ENCODE assay signal across 11 cellular contexts in the genomic region with DNA sequence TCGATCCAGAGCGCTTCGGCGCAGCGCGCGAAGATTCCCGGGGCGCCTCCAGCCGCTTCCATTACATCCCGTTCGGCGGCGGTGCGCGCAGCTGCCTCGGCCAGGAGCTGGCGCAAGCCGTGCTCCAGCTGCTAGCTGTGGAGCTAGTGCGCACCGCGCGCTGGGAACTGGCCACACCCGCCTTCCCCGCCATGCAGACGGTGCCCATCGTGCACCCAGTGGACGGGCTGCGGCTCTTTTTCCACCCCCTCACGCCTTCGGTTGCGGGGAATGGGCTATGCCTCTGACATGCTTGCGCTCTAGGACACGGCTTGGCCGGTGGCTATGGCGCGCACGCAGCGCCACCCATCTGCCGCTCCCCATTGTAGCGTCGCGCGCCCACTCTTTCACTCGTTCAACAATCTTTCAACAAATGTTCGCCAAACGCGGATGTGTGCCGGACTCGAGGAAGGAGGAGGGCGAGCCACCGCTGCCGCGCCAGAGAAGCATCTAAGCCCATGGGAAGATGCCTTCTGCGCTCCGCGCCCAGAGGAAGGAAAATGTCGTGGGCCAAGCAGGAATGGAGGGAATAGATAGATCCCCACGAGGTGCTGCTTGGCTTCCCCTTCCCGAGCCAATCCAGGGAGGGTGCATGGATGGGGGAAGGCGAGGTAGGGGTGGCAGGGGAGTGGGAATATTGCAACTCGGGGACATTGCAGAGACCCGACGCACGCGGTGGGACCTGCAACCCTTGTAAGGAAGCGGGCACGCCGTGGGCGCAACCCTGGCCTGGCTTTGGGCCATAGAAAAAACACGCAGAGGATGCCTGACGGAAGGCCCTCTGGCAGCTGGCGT. TPM values are rescaled to one million over a fixed set of nuclear protein-coding genes. Genes with fewer than 3 reads are reported as not detected.
DNase-seq lines count a peak whose midpoint lies in the region; ATAC-seq and TF ChIP-seq lines count a peak whose summit lies in the region.
"Had no signal": no experiment of that assay in that cellular context is flagged by ENCODE, and none has a peak within 500 bp of the region (broad histone marks: within the 10 kb centered on the region; RNA-seq: fewer than 3 reads in every experiment).

No MANE protein-coding gene starts in this region.

- H3K9me3 Mint-ChIP-seq in MCF 10A (ENCODE audit: unreplicated experiment) (no peaks in the 10 kb centered on the region), type B pancreatic cell (no peaks in the 10 kb centered on the region)
- H3K9me3 Mint-ChIP-seq: memory B cell; T-helper 2 cell treated with Interferon-gamma antibody and Interleukin-4, amounts not matched to agents 5 μg/mL and 100 μg/mL, for 36 hours had no signal

- intact Hi-C loops in breast epithelium (cut with DNase I; ENCODE audit: low total_unique reads), result no loop called here
- intact Hi-C loops in MCF 10A (cut with micrococcal nuclease), result no loop called here

- H3K27ac ChIP-seq in breast epithelium (no peak overlapping the region), SK-N-SH (ENCODE audit: low read depth in 2 of 2, low read length in 1 of 2) (no peak overlapping the region), iPS DF 6.9 (ENCODE audit: low read length) (no peak overlapping the region), Karpas-422 (ENCODE audit: low read length) (no peak overlapping the region)

- H3K27me3 ChIP-seq in breast epithelium (peaks cover 0 to 84% of the 10 kb centered on the region in 2 donors), SK-N-SH (ENCODE audit: insufficient read depth) (peaks cover 59% of the 10 kb centered on the region), iPS DF 6.9 (ENCODE audit: control insufficient read depth, insufficient read depth, low read length) (peaks cover 94% of the 10 kb centered on the region), Karpas-422 (ENCODE audit: low read length) (no peaks in the 10 kb centered on the region)

- H3K4me3 Mint-ChIP-seq in MCF 10A (ENCODE audit: unreplicated experiment) (no peak overlapping the region), type B pancreatic cell (peak overlapping the region; percentile 81)
- H3K4me3 Mint-ChIP-seq: memory B cell; T-helper 2 cell treated with Interferon-gamma antibody and Interleukin-4, amounts not matched to agents 5 μg/mL and 100 μg/mL, for 36 hours had no signal

- no peaks in the 10 kb centered on the region for H3F3A ChIP-seq in SK-N-SH (replicated peaks; ENCODE audit: insufficient read depth)

- H3K27me3 Mint-ChIP-seq in MCF 10A (ENCODE audit: insufficient read depth, unreplicated experiment) (peaks cover 45% of the 10 kb centered on the region), type B pancreatic cell (peaks cover 95% of the 10 kb centered on the region)

- H3K36me3 ChIP-seq in breast epithelium, result no peaks in the 10 kb centered on the region
- H3K36me3 ChIP-seq in SK-N-SH (replicated peaks in 1 of 2; ENCODE audit: control insufficient read depth in 1 of 2, insufficient read depth in 2 of 2, low read length in 1 of 2), result no peaks in the 10 kb centered on the region
- no peaks in the 10 kb centered on the region for H3K36me3 ChIP-seq in iPS DF 6.9 (ENCODE audit: control insufficient read depth, insufficient read depth, low read length)
- no peaks in the 10 kb centered on the region for H3K36me3 ChIP-seq in Karpas-422 (ENCODE audit: insufficient read depth, low read length)

- no peaks in the 10 kb centered on the region for H3K79me2 ChIP-seq in SK-N-SH (ENCODE audit: insufficient read depth)
- H3K79me2 ChIP-seq in Karpas-422 (ENCODE audit: low read length), result no peaks in the 10 kb centered on the region

- TF ChIP-seq RAD21 in SK-N-SH (IDR thresholded peaks at IDR 0.05; ENCODE audit: low read length), result no peak

- no peak overlapping the region for H3K27ac Mint-ChIP-seq in MCF 10A (ENCODE audit: low read depth, unreplicated experiment)
- no peak overlapping the region for H3K27ac Mint-ChIP-seq in type B pancreatic cell
- H3K27ac Mint-ChIP-seq: memory B cell; T-helper 2 cell treated with Interferon-gamma antibody and Interleukin-4, amounts not matched to agents 5 μg/mL and 100 μg/mL, for 36 hours had no signal

- H3K9me2 ChIP-seq in SK-N-SH (no peaks in the 10 kb centered on the region), Karpas-422 (replicated peaks; ENCODE audit: insufficient read depth, low read length) (no peaks in the 10 kb centered on the region)

- no peaks in the 10 kb centered on the region for H3K36me3 Mint-ChIP-seq in MCF 10A (ENCODE audit: insufficient read depth, unreplicated experiment)
- peaks cover 3% of the 10 kb centered on the region for H3K36me3 Mint-ChIP-seq in type B pancreatic cell

- H3K4me1 ChIP-seq in breast epithelium (peaks cover 5 to 11% of the 10 kb centered on the region in 2 donors), SK-N-SH (ENCODE audit: control insufficient read depth in 1 of 2, insufficient read depth in 2 of 2, low read depth in 1 of 2, low read length in 1 of 2) (peaks cover 0 to 32% of the 10 kb centered on the region in 2 experiments; a peak in 1 of 4 replicates), iPS DF 6.9 (ENCODE audit: control insufficient read depth, insufficient read depth, low read length) (peaks cover 13% of the 10 kb centered on the region), Karpas-422 (ENCODE audit: low read length) (peaks cover 4% of the 10 kb centered on the region)

- CTCF ChIA-PET in MCF 10A (lab: Yijun Ruan, JAX) (interaction anchor here (1.2 kb wide), 1 partner anchor 11 kb away, joined by 6 read pairs; no protein-coding TSS in a partner anchor), SK-N-SH (lab: Yijun Ruan, JAX) (interaction anchor here (0.9 to 8.4 kb wide), 9 partner anchors 9 to 284 kb away, joined by 3 to 69 read pairs (median 4); no protein-coding TSS in a partner anchor)

- ATAC-seq in GM19455 (IDR thresholded peaks at IDR 0.05; ENCODE audit: unreplicated experiment), result no peak

- BruUV-seq in MCF 10A (replicated peaks; lab: Mats Ljungman, UMichigan), result no TSS peak

- no peak for TF ChIP-seq CTCF in breast epithelium (IDR thresholded peaks at IDR 0.05)
- TF ChIP-seq CTCF in MCF 10A (IDR thresholded peaks at IDR 0.05; ENCODE audit: unreplicated experiment), result no peak
- TF ChIP-seq CTCF in SK-N-SH (IDR thresholded peaks at IDR 0.05), result 0 out of 2 replicates have a peak, but pooled peaks have one; percentile 18
- TF ChIP-seq CTCF in type B pancreatic cell (conservative IDR thresholded peaks at IDR 0.05), result no peak

- POLR2A ChIA-PET in MCF 10A (lab: Yijun Ruan, JAX) (interaction anchor here (1.1 kb wide), 1 partner anchor 34 kb away, joined by 3 read pairs; no protein-coding TSS in a partner anchor), SK-N-SH (lab: Yijun Ruan, JAX) (no interaction called here)

- H3K4me3 ChIP-seq in breast epithelium (peak overlapping the region in 2 of 3 donors; percentile 13 to 31), SK-N-SH (ENCODE audit: low read depth in 2 of 2, low read length in 1 of 2) (peak overlapping the region in 1 of 2 experiments; percentile 35), iPS DF 6.9 (ENCODE audit: low read length) (peak overlapping the region; percentile 15; the same call in 1 of the 2 replicates), Karpas-422 (ENCODE audit: low read length) (no peak overlapping the region)

- H2AFZ ChIP-seq in SK-N-SH (ENCODE audit: low read depth), result no peak overlapping the region
- no peak overlapping the region for H2AFZ ChIP-seq in Karpas-422 (ENCODE audit: low read length)

- H3K9ac ChIP-seq in SK-N-SH, result no peak overlapping the region
- H3K9ac ChIP-seq in Karpas-422 (ENCODE audit: low read length), result no peak overlapping the region

- H3K4me2 ChIP-seq in SK-N-SH (peak overlapping the region; percentile 73), Karpas-422 (ENCODE audit: low read depth, low read length, poor library complexity, severe bottlenecking) (no peak overlapping the region)

- WGBS in SK-N-SH (ENCODE audit: low lambda C conversion rate), result 17% methylated on average over 59 of the region's 73 CpGs
- WGBS in iPS DF 6.9 (ENCODE audit: insufficient coverage, insufficient read length), result no CpG with 5 or more reads among the region's 73 CpGs

- H4K20me1 ChIP-seq in SK-N-SH (ENCODE audit: insufficient read depth) (no peaks in the 10 kb centered on the region), Karpas-422 (ENCODE audit: insufficient read depth, low read depth, low read length) (no peaks in the 10 kb centered on the region)

- DNase-seq in breast epithelium (ENCODE audit: low spot score in 2 of 2), result no peak
- no peak for DNase-seq in MCF 10A (ENCODE audit: unreplicated experiment)
- peak; percentile 71 for DNase-seq in SK-N-SH
- DNase-seq in iPS DF 6.9 (ENCODE audit: low read depth, low spot score), result no peak
- no peak for DNase-seq in type B pancreatic cell (ENCODE audit: extremely low spot score, unreplicated experiment)
- DNase-seq in 8988T, result no peak
- no peak for DNase-seq in Karpas-422

- no peaks in the 10 kb centered on the region for H3K4me1 Mint-ChIP-seq in MCF 10A (ENCODE audit: insufficient read depth, unreplicated experiment)
- peaks cover 27% of the 10 kb centered on the region for H3K4me1 Mint-ChIP-seq in type B pancreatic cell (ENCODE audit: unreplicated experiment)

- TF ChIP-seq POLR2A in breast epithelium (IDR thresholded peaks at IDR 0.05), result no peak

- H3K9me3 ChIP-seq in breast epithelium (no peaks in the 10 kb centered on the region), SK-N-SH (no peaks in the 10 kb centered on the region), iPS DF 6.9 (ENCODE audit: control insufficient read depth, insufficient read depth, low read length) (no peaks in the 10 kb centered on the region), Karpas-422 (ENCODE audit: low read length) (no peaks in the 10 kb centered on the region)

- TF ChIP-seq EP300 in SK-N-SH (IDR thresholded peaks at IDR 0.05; ENCODE audit: borderline replicate concordance in 1 of 2, low read depth in 1 of 2, low read length in 1 of 2), result no peak

TF ChIP-seq in SK-N-SH, 30 proteins besides CTCF, POLR2A, EP300 and RAD21:
- TF ChIP-seq SIN3A (IDR thresholded peaks at IDR 0.05; ENCODE audit: borderline replicate concordance, low read depth, low read length), result no peak
- TF ChIP-seq RCOR1 (IDR thresholded peaks at IDR 0.05; ENCODE audit: low read length), result no peak
- no peak for TF ChIP-seq TEAD4 (IDR thresholded peaks at IDR 0.05; ENCODE audit: borderline replicate concordance, insufficient read depth)

RNA-seq across cellular contexts. Expression of a gene that starts 5.1 kb away (rescaled TPM):
- total RNA-seq in breast epithelium, result 1 to 10 TPM in 1 of 3 donors, under 1 TPM in 1, not detected in 1; 0.33 to 2.3 TPM
- total RNA-seq in MCF 10A (2022), result not detected in 2 replicates
- not detected in 2 replicates for polyA plus RNA-seq in SK-N-SH (2012; rRNA removed)
- polyA plus RNA-seq in SK-N-SH (2012; cell fraction: cytosol; rRNA removed), result not detected in 2 replicates
- polyA plus RNA-seq in SK-N-SH (2012; cell fraction: nucleus; rRNA removed), result 0.11 TPM in 1 of 2 replicates, not detected in the other
- 1.1 and 4.2 TPM in 2 replicates for total RNA-seq in type B pancreatic cell (ENCODE audit: low replicate concordance)
- total RNA-seq in Karpas-422 (2014; rRNA removed; shearing (Covaris generic); ENCODE audit: low replicate concordance), result 0.29 TPM in 1 of 2 replicates, not detected in the other

RNA-seq across cellular contexts. Expression of a gene that starts 8.0 kb away (rescaled TPM):
- under 1 TPM in 2 of 3 donors, not detected in 1; 0.15 to 0.16 TPM for total RNA-seq in breast epithelium
- 0.07 and 0.14 TPM in 2 replicates for total RNA-seq in MCF 10A (2022)
- not detected in 2 replicates for polyA plus RNA-seq in SK-N-SH (2012; rRNA removed)
- polyA plus RNA-seq in SK-N-SH (2012; cell fraction: cytosol; rRNA removed), result not detected in 2 replicates
- polyA plus RNA-seq in SK-N-SH (2012; cell fraction: nucleus; rRNA removed), result not detected in 2 replicates
- not detected in 2 replicates for total RNA-seq in type B pancreatic cell (ENCODE audit: low replicate concordance)
- 0.14 and 0.30 TPM in 2 replicates for total RNA-seq in Karpas-422 (2014; rRNA removed; shearing (Covaris generic); ENCODE audit: low replicate concordance)
- total RNA-seq: LHCN-M2 had no signal
